ENCODE assay signal across 8 cellular contexts in genomic region chr7:134645935-134646334, GRCh38. TPM values are rescaled to one million over a fixed set of nuclear protein-coding genes. Genes with fewer than 3 reads are reported as not detected.
DNase-seq lines count a peak whose midpoint lies in the region; ATAC-seq and TF ChIP-seq lines count a peak whose summit lies in the region.

No MANE protein-coding gene starts in this region.

- no peak for TF ChIP-seq POLR2A in gastrocnemius medialis (IDR thresholded peaks at IDR 0.05)

- TF ChIP-seq CTCF in fibroblast of mammary gland (conservative IDR thresholded peaks at IDR 0.05; ENCODE audit: control insufficient read depth, insufficient read depth, low read depth, low read length) (no peak), gastrocnemius medialis (IDR thresholded peaks at IDR 0.05 in 4 of 5, conservative IDR thresholded peaks at IDR 0.05 in 1 of 5) (no peak)

- H3K27me3 ChIP-seq in gastrocnemius medialis = no peaks in the 10 kb centered on the region

- no peaks in the 10 kb centered on the region for H3K36me3 ChIP-seq in gastrocnemius medialis

- peaks cover 44% of the 10 kb centered on the region for H3K4me1 Mint-ChIP-seq in activated T-helper 1 cell treated with anti-CD3 and anti-CD28 coated beads, Interleukin-12 subunit alpha, Interleukin-12 subunit beta, Interleukin-2, Interleukin-4 antibody, amounts not matched to agents 30 ng/mL and 10 ng/mL and 1 ng/mL, durations not matched to agents 14 hours and 24 hours and 36 hours (ENCODE audit: low read depth)

- in situ Hi-C loops in gastrocnemius medialis (cut with MboI; ENCODE audit: low sequenced_read_pairs in 4 of 4) = no loop called here

- no peak overlapping the region for H3K4me3 Mint-ChIP-seq in activated T-helper 1 cell treated with anti-CD3 and anti-CD28 coated beads, Interleukin-12 subunit alpha, Interleukin-12 subunit beta, Interleukin-2, Interleukin-4 antibody, amounts not matched to agents 30 ng/mL and 10 ng/mL and 1 ng/mL, durations not matched to agents 14 hours and 24 hours and 36 hours

- DNase-seq in GF-D8 (lab: John Stamatoyannopoulos, UW) (peak; percentile 15), OCI-M2 (lab: John Stamatoyannopoulos, UW; ENCODE audit: unreplicated experiment) (peak; percentile 63), fibroblast of mammary gland (ENCODE audit: low read depth) (peak; percentile 53), gastrocnemius medialis (no peak)
- no peak for DNase-seq in activated T-helper 1 cell treated with anti-CD3 and anti-CD28 coated beads, Interleukin-12 subunit alpha, Interleukin-12 subunit beta, Interleukin-2, Interleukin-4 antibody, amounts not matched to agents 30 ng/mL and 10 ng/mL and 1 ng/mL, durations not matched to agents 14 hours and 24 hours and 36 hours (ENCODE audit: low spot score)

- H3K27ac ChIP-seq in gastrocnemius medialis = peak overlapping the region; percentile 76 to 89 (median 85)

- H3K9me3 ChIP-seq in gastrocnemius medialis = no peaks in the 10 kb centered on the region

- peaks cover 14% of the 10 kb centered on the region for H3K36me3 Mint-ChIP-seq in activated T-helper 1 cell treated with anti-CD3 and anti-CD28 coated beads, Interleukin-12 subunit alpha, Interleukin-12 subunit beta, Interleukin-2, Interleukin-4 antibody, amounts not matched to agents 30 ng/mL and 10 ng/mL and 1 ng/mL, durations not matched to agents 14 hours and 24 hours and 36 hours (ENCODE audit: low read depth)

- H3K9me3 Mint-ChIP-seq in activated T-helper 1 cell treated with anti-CD3 and anti-CD28 coated beads, Interleukin-12 subunit alpha, Interleukin-12 subunit beta, Interleukin-2, Interleukin-4 antibody, amounts not matched to agents 30 ng/mL and 10 ng/mL and 1 ng/mL, durations not matched to agents 14 hours and 24 hours and 36 hours = peaks cover 12% of the 10 kb centered on the region

- intact Hi-C loops in gastrocnemius medialis (cut with DNase I; ENCODE audit: low total_unique reads) = loop anchor here (1.0 to 10.0 kb wide), 5 partner anchors 99 to 909 kb away; partner anchors contain the start of genes AKR1B1, AKR1B15, NUP205 and WDR91
- intact Hi-C loops in activated T-helper 1 cell treated with anti-CD3 and anti-CD28 coated beads, Interleukin-12 subunit alpha, Interleukin-12 subunit beta, Interleukin-2, Interleukin-4 antibody, amounts not matched to agents 30 ng/mL and 10 ng/mL and 1 ng/mL, durations not matched to agents 14 hours and 24 hours and 36 hours (cut with micrococcal nuclease) = loop anchor here (1.0 to 5.0 kb wide), 16 partner anchors 10 to 1564 kb away; partner anchors contain the start of genes AKR1B1, CHCHD3, CNOT4 and CYREN

- ATAC-seq in gastrocnemius medialis = no peak
- no peak for ATAC-seq in GM19467 (IDR thresholded peaks at IDR 0.05; ENCODE audit: unreplicated experiment)
- ATAC-seq in GM19455 (IDR thresholded peaks at IDR 0.05; ENCODE audit: unreplicated experiment) = no peak
- no peak for ATAC-seq in GM18870 (IDR thresholded peaks at IDR 0.05; ENCODE audit: unreplicated experiment)

- H3K27me3 Mint-ChIP-seq in activated T-helper 1 cell treated with anti-CD3 and anti-CD28 coated beads, Interleukin-12 subunit alpha, Interleukin-12 subunit beta, Interleukin-2, Interleukin-4 antibody, amounts not matched to agents 30 ng/mL and 10 ng/mL and 1 ng/mL, durations not matched to agents 14 hours and 24 hours and 36 hours (ENCODE audit: insufficient read depth) = no peaks in the 10 kb centered on the region

- H3K27ac Mint-ChIP-seq in activated T-helper 1 cell treated with anti-CD3 and anti-CD28 coated beads, Interleukin-12 subunit alpha, Interleukin-12 subunit beta, Interleukin-2, Interleukin-4 antibody, amounts not matched to agents 30 ng/mL and 10 ng/mL and 1 ng/mL, durations not matched to agents 14 hours and 24 hours and 36 hours = no peak overlapping the region

- H3K4me1 ChIP-seq in gastrocnemius medialis = peaks cover 17 to 20% of the 10 kb centered on the region in 2 donors

- H3K4me3 ChIP-seq in fibroblast of mammary gland (ENCODE audit: control insufficient read depth, low read depth, low read length) (peak overlapping the region; percentile 82), gastrocnemius medialis (peak overlapping the region; percentile 60 to 85 (median 72))

RNA-seq across cellular contexts. Expression of gene BPGM, which starts 0.7 kb away (rescaled TPM):
- total RNA-seq in gastrocnemius medialis = 10 to 100 TPM; 11.3 to 24.5 (median 13.6) TPM
- 23.8 and 25.3 TPM in 2 replicates for total RNA-seq in activated T-helper 1 cell treated with anti-CD3 and anti-CD28 coated beads, Interleukin-12 subunit alpha, Interleukin-12 subunit beta, Interleukin-2, Interleukin-4 antibody, amounts not matched to agents 30 ng/mL and 10 ng/mL and 1 ng/mL, durations not matched to agents 14 hours and 24 hours and 36 hours

Comparison
In these comparisons a context has a peak if more than half of its experiments do, and no peak if none do; other contexts are left out.
1. DNase-seq: peak in GF-D8 (single experiment), OCI-M2 (single experiment) and fibroblast of mammary gland (single experiment); none in gastrocnemius medialis (0 of 2) and activated T-helper 1 cell treated with anti-CD3 and anti-CD28 coated beads, Interleukin-12 subunit alpha, Interleukin-12 subunit beta, Interleukin-2, Interleukin-4 antibody, amounts not matched to agents 30 ng/mL and 10 ng/mL and 1 ng/mL, durations not matched to agents 14 hours and 24 hours and 36 hours (single experiment).